21 cellular contexts compared by ENCODE assay signal in genomic region chr7:7720750-7721621, GRCh38. TPM values are rescaled to one million over a fixed set of nuclear protein-coding genes. Genes with fewer than 3 reads are reported as not detected.
A peak's percentile ranks its signal among the peaks of the same experiment; 100 is the strongest.
DNase-seq lines count a peak whose midpoint lies in the region; ATAC-seq and TF ChIP-seq lines count a peak whose summit lies in the region.
"Had no signal": no experiment of that assay in that cellular context is flagged by ENCODE, and none has a peak within 500 bp of the region (broad histone marks: within the 10 kb centered on the region; RNA-seq: fewer than 3 reads in every experiment).

No MANE protein-coding gene starts in this region.

- ATAC-seq in natural killer cell treated with Interleukin-12 subunit alpha and Interleukin-12 subunit beta and Interleukin-15 and Interleukin-18, amount 100 ng/mL, for 72 hours: peak; percentile 24 to 25
- ATAC-seq: A549; effector memory CD8-positive, alpha-beta T cell; PC-3 had no signal

- peak overlapping the region in 1 of 2 donors; percentile 7 for H3K27ac Mint-ChIP-seq in natural killer cell treated with Interleukin-12 subunit alpha and Interleukin-12 subunit beta and Interleukin-15 and Interleukin-18, amount 100 ng/mL, for 72 hours
- H3K27ac Mint-ChIP-seq: effector memory CD8-positive, alpha-beta T cell; H9; nephron progenitor cell had no signal

- peak; percentile 23 for DNase-seq in NCI-H2171 treated with DMSO at 0.1 percent for 48 hours (lab: John Stamatoyannopoulos, UW)
- DNase-seq in NCI-H2171 (lab: John Stamatoyannopoulos, UW): no peak
- peak; percentile 72 for DNase-seq in NCI-H69 (lab: John Stamatoyannopoulos, UW)
- no peak for DNase-seq in natural killer cell treated with Interleukin-12 subunit alpha and Interleukin-12 subunit beta and Interleukin-15 and Interleukin-18, amount 100 ng/mL, for 72 hours (ENCODE audit: low spot score)
- no peak for DNase-seq in superior temporal gyrus (ENCODE audit: extremely low spot score)
- no peak for DNase-seq in NCI-H1048 (lab: John Stamatoyannopoulos, UW)
- DNase-seq in mesenteric fat pad (ENCODE audit: low spot score): no peak
- DNase-seq: activated CD4-positive, alpha-beta T cell treated with anti-CD3 and anti-CD28 coated beads, Interleukin-2, amount 50 U/mL, for 4 hours; activated naive CD4-positive, alpha-beta T cell treated with anti-CD3 and anti-CD28 coated beads for 36 hours; activated T-cell treated with anti-CD3 and anti-CD28 coated beads for 4 hours; Caco-2; effector memory CD8-positive, alpha-beta T cell; H9; left colon; MV-4-11; nephron progenitor cell; PC-3; stimulated activated CD4-positive, alpha-beta T cell treated with anti-CD3 and anti-CD28 coated beads, Interleukin-1b, Interleukin-23, amount 100 ng/mL, for 48 hours had no signal

- no peak overlapping the region for H3K4me3 ChIP-seq in HEK293 (ENCODE audit: low read depth, low read length)
- H3K4me3 ChIP-seq: A549 had no signal

- H3K27ac ChIP-seq in HEK293 (ENCODE audit: extremely low read depth, low read depth, low read length): no peak overlapping the region

- H3K36me3 Mint-ChIP-seq in natural killer cell treated with Interleukin-12 subunit alpha and Interleukin-12 subunit beta and Interleukin-15 and Interleukin-18, amount 100 ng/mL, for 72 hours: no peaks in the 10 kb centered on the region

- H3K4me1 Mint-ChIP-seq in natural killer cell treated with Interleukin-12 subunit alpha and Interleukin-12 subunit beta and Interleukin-15 and Interleukin-18, amount 100 ng/mL, for 72 hours (ENCODE audit: low read depth in 2 of 2): peaks cover 16 to 26% of the 10 kb centered on the region in 2 donors
- H3K4me1 Mint-ChIP-seq: H9, nephron progenitor cell had no signal

- no peak overlapping the region for H3K4me3 Mint-ChIP-seq in natural killer cell treated with Interleukin-12 subunit alpha and Interleukin-12 subunit beta and Interleukin-15 and Interleukin-18, amount 100 ng/mL, for 72 hours
- H3K4me3 Mint-ChIP-seq: activated naive CD4-positive, alpha-beta T cell treated with anti-CD3 and anti-CD28 coated beads for 36 hours; effector memory CD8-positive, alpha-beta T cell; H9; nephron progenitor cell had no signal

- POLR2A ChIA-PET in HEK293 (lab: Yijun Ruan, JAX): no interaction called here

- H3K9me3 ChIP-seq in HEK293 (ENCODE audit: control insufficient read depth, insufficient read depth, low read depth, low read length): no peaks in the 10 kb centered on the region
- H3K9me3 ChIP-seq: A549, Caco-2 had no signal

- H3K36me3 ChIP-seq in HEK293 (ENCODE audit: control insufficient read depth in 2 of 2, insufficient read depth in 1 of 2, low read length in 2 of 2): no peaks in the 10 kb centered on the region

- CTCF ChIA-PET in HEK293 (lab: Yijun Ruan, JAX): interaction anchor here (0.6 to 2.5 kb wide), 2 partner anchors 39 to 67 kb away, joined by 3 to 15 read pairs; no protein-coding TSS in a partner anchor

- H3K4me1 ChIP-seq in HEK293 (ENCODE audit: control insufficient read depth, insufficient read depth, low read length): peaks cover 14% of the 10 kb centered on the region
- H3K4me1 ChIP-seq: Caco-2 had no signal

- TF ChIP-seq CTCF in HEK293 (tag by site-specific recombination; IDR thresholded peaks at IDR 0.05): no peak

- no peaks in the 10 kb centered on the region for H3K27me3 Mint-ChIP-seq in natural killer cell treated with Interleukin-12 subunit alpha and Interleukin-12 subunit beta and Interleukin-15 and Interleukin-18, amount 100 ng/mL, for 72 hours
- H3K27me3 Mint-ChIP-seq: effector memory CD8-positive, alpha-beta T cell; IgD-negative memory B cell had no signal

- H3K9me3 Mint-ChIP-seq in natural killer cell treated with Interleukin-12 subunit alpha and Interleukin-12 subunit beta and Interleukin-15 and Interleukin-18, amount 100 ng/mL, for 72 hours: no peaks in the 10 kb centered on the region
- H3K9me3 Mint-ChIP-seq: activated naive CD4-positive, alpha-beta T cell treated with anti-CD3 and anti-CD28 coated beads for 36 hours; effector memory CD8-positive, alpha-beta T cell; IgD-negative memory B cell had no signal

TF ChIP-seq in HEK293, 187 proteins besides CTCF, POLR2A, EP300 and RAD21 (continues in another document):
- no peak for TF ChIP-seq KLF7 (tag by site-specific recombination; IDR thresholded peaks at IDR 0.05; ENCODE audit: borderline replicate concordance)
- TF ChIP-seq ZNF214 (tag by site-specific recombination; IDR thresholded peaks at IDR 0.05; ENCODE audit: borderline replicate concordance): no peak
- TF ChIP-seq ZNF391 (tag by site-specific recombination; IDR thresholded peaks at IDR 0.05; ENCODE audit: borderline replicate concordance, low read depth): no peak
- no peak for TF ChIP-seq ZNF23 (tag by site-specific recombination; IDR thresholded peaks at IDR 0.05; ENCODE audit: borderline replicate concordance)
- TF ChIP-seq, protein P1, sequence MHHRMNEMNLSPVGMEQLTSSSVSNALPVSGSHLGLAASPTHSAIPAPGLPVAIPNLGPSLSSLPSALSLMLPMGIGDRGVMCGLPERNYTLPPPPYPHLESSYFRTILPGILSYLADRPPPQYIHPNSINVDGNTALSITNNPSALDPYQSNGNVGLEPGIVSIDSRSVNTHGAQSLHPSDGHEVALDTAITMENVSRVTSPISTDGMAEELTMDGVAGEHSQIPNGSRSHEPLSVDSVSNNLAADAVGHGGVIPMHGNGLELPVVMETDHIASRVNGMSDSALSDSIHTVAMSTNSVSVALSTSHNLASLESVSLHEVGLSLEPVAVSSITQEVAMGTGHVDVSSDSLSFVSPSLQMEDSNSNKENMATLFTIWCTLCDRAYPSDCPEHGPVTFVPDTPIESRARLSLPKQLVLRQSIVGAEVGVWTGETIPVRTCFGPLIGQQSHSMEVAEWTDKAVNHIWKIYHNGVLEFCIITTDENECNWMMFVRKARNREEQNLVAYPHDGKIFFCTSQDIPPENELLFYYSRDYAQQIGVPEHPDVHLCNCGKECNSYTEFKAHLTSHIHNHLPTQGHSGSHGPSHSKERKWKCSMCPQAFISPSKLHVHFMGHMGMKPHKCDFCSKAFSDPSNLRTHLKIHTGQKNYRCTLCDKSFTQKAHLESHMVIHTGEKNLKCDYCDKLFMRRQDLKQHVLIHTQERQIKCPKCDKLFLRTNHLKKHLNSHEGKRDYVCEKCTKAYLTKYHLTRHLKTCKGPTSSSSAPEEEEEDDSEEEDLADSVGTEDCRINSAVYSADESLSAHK (tag by site-specific recombination; IDR thresholded peaks at IDR 0.05): no peak
- no peak for TF ChIP-seq ZNF501 (tag by site-specific recombination; IDR thresholded peaks at IDR 0.05)
- TF ChIP-seq ZNF776 (tag by site-specific recombination; IDR thresholded peaks at IDR 0.05; ENCODE audit: borderline replicate concordance): no peak
- TF ChIP-seq HOXD13 (CRISPR knock-in tag; IDR thresholded peaks at IDR 0.05; ENCODE audit: borderline replicate concordance): no peak
- no peak for TF ChIP-seq REST (tag by site-specific recombination; IDR thresholded peaks at IDR 0.05)
- no peak for TF ChIP-seq ZNF133 (tag by site-specific recombination; IDR thresholded peaks at IDR 0.05)
- TF ChIP-seq ZNF660 (tag by site-specific recombination; IDR thresholded peaks at IDR 0.05): no peak
- TF ChIP-seq ZIC2 (tag by site-specific recombination; IDR thresholded peaks at IDR 0.05): no peak
- no peak for TF ChIP-seq ZNF664 (tag by site-specific recombination; IDR thresholded peaks at IDR 0.05)
- TF ChIP-seq, protein P2, sequence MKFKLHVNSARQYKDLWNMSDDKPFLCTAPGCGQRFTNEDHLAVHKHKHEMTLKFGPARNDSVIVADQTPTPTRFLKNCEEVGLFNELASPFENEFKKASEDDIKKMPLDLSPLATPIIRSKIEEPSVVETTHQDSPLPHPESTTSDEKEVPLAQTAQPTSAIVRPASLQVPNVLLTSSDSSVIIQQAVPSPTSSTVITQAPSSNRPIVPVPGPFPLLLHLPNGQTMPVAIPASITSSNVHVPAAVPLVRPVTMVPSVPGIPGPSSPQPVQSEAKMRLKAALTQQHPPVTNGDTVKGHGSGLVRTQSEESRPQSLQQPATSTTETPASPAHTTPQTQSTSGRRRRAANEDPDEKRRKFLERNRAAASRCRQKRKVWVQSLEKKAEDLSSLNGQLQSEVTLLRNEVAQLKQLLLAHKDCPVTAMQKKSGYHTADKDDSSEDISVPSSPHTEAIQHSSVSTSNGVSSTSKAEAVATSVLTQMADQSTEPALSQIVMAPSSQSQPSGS (tag by site-specific recombination; IDR thresholded peaks at IDR 0.05; ENCODE audit: low read depth): peak; percentile 65; the same call in 1 of the 2 replicates

RNA-seq across cellular contexts. Expression of gene RPA3, which starts 2.6 kb away (rescaled TPM):
- total RNA-seq in natural killer cell treated with Interleukin-12 subunit alpha and Interleukin-12 subunit beta and Interleukin-15 and Interleukin-18, amount 100 ng/mL, for 72 hours: 10 to 100 TPM; 64.3 to 76.7 TPM
- 16.3 TPM for total RNA-seq in mesenteric fat pad

Comparison
In these comparisons a context has a peak if more than half of its experiments do, and no peak if none do; other contexts are left out.
1. DNase-seq: peak in NCI-H2171 treated with DMSO at 0.1 percent for 48 hours (single experiment) and NCI-H69 (single experiment); none in NCI-H2171 (single experiment), natural killer cell treated with Interleukin-12 subunit alpha and Interleukin-12 subunit beta and Interleukin-15 and Interleukin-18, amount 100 ng/mL, for 72 hours (single experiment), superior temporal gyrus (single experiment), NCI-H1048 (single experiment) and mesenteric fat pad (single experiment).